Comparison of ENCODE assay signal across 8 cellular contexts in genomic region chr3:183631715-183632114, GRCh38.
"Had no signal": no experiment of that assay in that cellular context is flagged by ENCODE, and none has a peak within 500 bp of the region (broad histone marks: within the 10 kb centered on the region; RNA-seq: fewer than 3 reads in every experiment).

No MANE protein-coding gene starts in this region.

- H3K9me3 ChIP-seq: HAP-1 had no signal

- H3K27ac ChIP-seq: GM23248, KMS-11 had no signal

- DNase-seq: GM23248, GOT3, H7, IMR-90, KBM-7 had no signal

- H3K4me3 ChIP-seq: GM23248, HAP-1 had no signal

- ATAC-seq: HCT116 had no signal

- H3K4me2 ChIP-seq: KMS-11 had no signal

- H3K9ac ChIP-seq: GM23248, KMS-11 had no signal

- H2AFZ ChIP-seq: GM23248 had no signal

- H3K36me3 ChIP-seq: HAP-1 had no signal
